ENCODE assay signal across 1 cellular context in genomic region chr21:29002442-29003144, GRCh38.
TF ChIP-seq lines count a peak whose summit lies in the region.

No MANE protein-coding gene starts in this region.

TF ChIP-seq in HepG2, 621 proteins besides CTCF, POLR2A, EP300 and RAD21 (continued from another document and continues in another):
- TF ChIP-seq ZNF512 (CRISPR knock-in tag; IDR thresholded peaks at IDR 0.05) = no peak
- TF ChIP-seq SSRP1 (CRISPR knock-in tag; IDR thresholded peaks at IDR 0.05) = 0 out of 2 replicates have a peak, but pooled peaks have one; percentile 37
- TF ChIP-seq ZNF383 (CRISPR knock-in tag; IDR thresholded peaks at IDR 0.05; ENCODE audit: borderline replicate concordance) = no peak
- TF ChIP-seq FOXK1 (CRISPR knock-in tag; IDR thresholded peaks at IDR 0.05; ENCODE audit: borderline replicate concordance, low read depth) = peak; percentile 85; the same call in 1 of the 2 replicates
- TF ChIP-seq ELF1 (CRISPR knock-in tag; IDR thresholded peaks at IDR 0.05) = peak; percentile 91
- peak; percentile 83 for TF ChIP-seq ZBTB43 (CRISPR knock-in tag; conservative IDR thresholded peaks at IDR 0.05)
- TF ChIP-seq THAP11 (CRISPR knock-in tag; IDR thresholded peaks at IDR 0.05) = peak; percentile 92
- TF ChIP-seq CSRNP2 (CRISPR knock-in tag; conservative IDR thresholded peaks at IDR 0.05; ENCODE audit: low read depth) = no peak
- no peak for TF ChIP-seq HMG20B (CRISPR knock-in tag; conservative IDR thresholded peaks at IDR 0.05)
- TF ChIP-seq ZHX2 (IDR thresholded peaks at IDR 0.05; ENCODE audit: low read depth) = peak; percentile 72; the same call in 1 of the 2 replicates
- no peak for TF ChIP-seq ZHX2 (CRISPR knock-in tag; IDR thresholded peaks at IDR 0.05; ENCODE audit: borderline replicate concordance)
- 0 out of 2 replicates have a peak, but pooled peaks have one; percentile 75 for TF ChIP-seq HOXA5 (CRISPR knock-in tag; IDR thresholded peaks at IDR 0.05)
- TF ChIP-seq ZNF746 (CRISPR knock-in tag; IDR thresholded peaks at IDR 0.05) = no peak
- TF ChIP-seq ZNF782 (CRISPR knock-in tag; IDR thresholded peaks at IDR 0.05; ENCODE audit: borderline replicate concordance) = no peak
- no peak for TF ChIP-seq PCBP1 (IDR thresholded peaks at IDR 0.05; ENCODE audit: borderline replicate concordance, low read depth, low read length)
- TF ChIP-seq ZNF740 (CRISPR knock-in tag; IDR thresholded peaks at IDR 0.05) = peak; percentile 38; the same call in 1 of the 2 replicates
- TF ChIP-seq ZC3H4 (CRISPR knock-in tag; IDR thresholded peaks at IDR 0.05; ENCODE audit: borderline replicate concordance) = no peak
- TF ChIP-seq SNAPC2 (CRISPR knock-in tag; IDR thresholded peaks at IDR 0.05) = peak; percentile 75; the same call in 1 of the 2 replicates
- peak; percentile 32; the same call in 1 of the 2 replicates for TF ChIP-seq ZNF451 (CRISPR knock-in tag; IDR thresholded peaks at IDR 0.05)
- peak; percentile 54 for TF ChIP-seq HINFP (CRISPR knock-in tag; IDR thresholded peaks at IDR 0.05; ENCODE audit: low read depth)
- TF ChIP-seq PRDM10 (CRISPR knock-in tag; IDR thresholded peaks at IDR 0.05; ENCODE audit: low read depth) = no peak
- no peak for TF ChIP-seq ZNF703 (CRISPR knock-in tag; IDR thresholded peaks at IDR 0.05; ENCODE audit: borderline replicate concordance)
- no peak for TF ChIP-seq RBAK (CRISPR knock-in tag; IDR thresholded peaks at IDR 0.05)
- peak; percentile 59; the same call in 1 of the 2 replicates for TF ChIP-seq SP4 (CRISPR knock-in tag; IDR thresholded peaks at IDR 0.05)
- no peak for TF ChIP-seq ZSCAN20 (CRISPR knock-in tag; IDR thresholded peaks at IDR 0.05; ENCODE audit: borderline replicate concordance)
- peak; percentile 78; the same call in 1 of the 2 replicates for TF ChIP-seq ZNF773 (CRISPR knock-in tag; IDR thresholded peaks at IDR 0.05; ENCODE audit: borderline replicate concordance)
- no peak for TF ChIP-seq GZF1 (CRISPR knock-in tag; IDR thresholded peaks at IDR 0.05)
- peak; percentile 57; the same call in 1 of the 2 replicates for TF ChIP-seq NR0B2 (CRISPR knock-in tag; IDR thresholded peaks at IDR 0.05)
- TF ChIP-seq ZNF572 (CRISPR knock-in tag; IDR thresholded peaks at IDR 0.05) = 0 out of 2 replicates have a peak, but pooled peaks have one; percentile 10
- no peak for TF ChIP-seq ZNF780A (CRISPR knock-in tag; IDR thresholded peaks at IDR 0.05)
- TF ChIP-seq CAMTA2 (CRISPR knock-in tag; IDR thresholded peaks at IDR 0.05; ENCODE audit: borderline replicate concordance) = no peak
- TF ChIP-seq MBNL3 (CRISPR knock-in tag; conservative IDR thresholded peaks at IDR 0.05) = no peak
- TF ChIP-seq ZNF362 (CRISPR knock-in tag; IDR thresholded peaks at IDR 0.05; ENCODE audit: borderline replicate concordance) = peak; percentile 12; the same call in 1 of the 2 replicates
- TF ChIP-seq PRDM4 (CRISPR knock-in tag; IDR thresholded peaks at IDR 0.05; ENCODE audit: borderline replicate concordance) = no peak
- no peak for TF ChIP-seq AGO2 (optimal IDR thresholded peaks at IDR 0.05; ENCODE audit: low read depth, low read length)
- TF ChIP-seq ZNF678 (CRISPR knock-in tag; IDR thresholded peaks at IDR 0.05) = 0 out of 2 replicates have a peak, but pooled peaks have one; percentile 29
- TF ChIP-seq ZNF792 (CRISPR knock-in tag; IDR thresholded peaks at IDR 0.05) = peak; percentile 75; the same call in 1 of the 2 replicates
- TF ChIP-seq ZIK1 (CRISPR knock-in tag; IDR thresholded peaks at IDR 0.05; ENCODE audit: borderline replicate concordance, low read depth) = peak; percentile 77
- TF ChIP-seq KDM5B (CRISPR knock-in tag; IDR thresholded peaks at IDR 0.05; ENCODE audit: borderline replicate concordance) = peak; percentile 79; the same call in 1 of the 2 replicates
- no peak for TF ChIP-seq EED (CRISPR knock-in tag; IDR thresholded peaks at IDR 0.05)
